In genomic region chr1:94720091-94720793, GRCh38 we compare ENCODE assay signal across 8 cellular contexts.
A peak's percentile ranks its signal among the peaks of the same experiment; 100 is the strongest.
DNase-seq lines count a peak whose midpoint lies in the region; ATAC-seq, FAIRE-seq and TF ChIP-seq lines count a peak whose summit lies in the region.

No MANE protein-coding gene starts in this region.

- BruUV-seq in Calu3 (replicated peaks; lab: Mats Ljungman, UMichigan) (no TSS peak), GM12878 (replicated peaks; lab: Mats Ljungman, UMichigan) (no TSS peak)

- peak overlapping the region; percentile 44; the same call in 1 of the 2 replicates for H3K4me2 ChIP-seq in GM12878 (ENCODE audit: control insufficient read depth, insufficient read depth)

- H3K4me3 Mint-ChIP-seq in Calu3 (ENCODE audit: low read depth, unreplicated experiment) = no peak overlapping the region

- H3K27me3 ChIP-seq in GM12878 (replicated peaks in 1 of 2; ENCODE audit: control insufficient read depth in 2 of 2, insufficient read depth in 2 of 2, low read length in 1 of 2) (no peaks in the 10 kb centered on the region), prostate gland (replicated peaks; ENCODE audit: insufficient read depth) (no peaks in the 10 kb centered on the region)

- H3K9ac ChIP-seq in GM12878 (ENCODE audit: control insufficient read depth, insufficient read depth, low read length) = peak overlapping the region; percentile 35; the same call in 1 of the 2 replicates

- RAD21 ChIA-PET in GM12878 (lab: Charles Lee; ENCODE audit: unreplicated experiment) = interaction anchor here (1.0 kb wide), 1 partner anchor 10 kb away, joined by 3 read pairs; no protein-coding TSS in a partner anchor

- no peaks in the 10 kb centered on the region for H3K9me3 ChIP-seq in GM12878 (replicated peaks; ENCODE audit: control insufficient read depth, insufficient read depth, low read length)
- no peaks in the 10 kb centered on the region for H3K9me3 ChIP-seq in prostate gland

- DNase-seq in Calu3 = no peak
- DNase-seq in GM12878 (ENCODE audit: low read depth, low spot score) = peak; percentile 60
- DNase-seq in stimulated activated naive CD4-positive, alpha-beta T cell (lab: John Stamatoyannopoulos, UW) = no peak
- no peak for DNase-seq in prostate gland (ENCODE audit: low spot score)
- no peak for DNase-seq in activated CD4-positive, alpha-beta T cell treated with anti-CD3 and anti-CD28 coated beads, Interleukin-2, amount 50 U/mL, for 48 hours

- H3K4me3 ChIP-seq in GM12878 = peak overlapping the region; percentile 13; the same call in 1 of the 2 replicates
- no peak overlapping the region for H3K4me3 ChIP-seq in prostate gland

- H3K36me3 Mint-ChIP-seq in Calu3 (ENCODE audit: insufficient read depth, unreplicated experiment) = peaks cover 5% of the 10 kb centered on the region

- H3K27ac ChIP-seq in GM12878 (ENCODE audit: control insufficient read depth, insufficient read depth) (no peak overlapping the region), prostate gland (no peak overlapping the region)

- TF ChIP-seq POLR2A in GM12878 (IDR thresholded peaks at IDR 0.05; ENCODE audit: low read depth, low read length) = peak; percentile 64
- no peak for TF ChIP-seq POLR2A in prostate gland (IDR thresholded peaks at IDR 0.05)

- H3K27me3 Mint-ChIP-seq in Calu3 (ENCODE audit: unreplicated experiment) = no peaks in the 10 kb centered on the region

- POLR2A ChIA-PET in GM12878 (lab: Charles Lee) = no interaction called here

- 0% methylated on average over 4 of the region's 4 CpGs for WGBS in GM12878 (ENCODE audit: insufficient coverage, insufficient replicate concordance, low lambda C conversion rate, missing lambda C conversion rate)
- WGBS in prostate gland = 90% methylated on average over 4 of the region's 4 CpGs

- TF ChIP-seq CTCF in Calu3 (IDR thresholded peaks at IDR 0.05; ENCODE audit: unreplicated experiment) = no peak
- no peak for TF ChIP-seq CTCF in GM12878 (IDR thresholded peaks at IDR 0.05 in 2 of 3, conservative IDR thresholded peaks at IDR 0.05 in 1 of 3; ENCODE audit: control insufficient read depth in 2 of 3, extremely low read depth in 1 of 3, insufficient read depth in 1 of 3, low read depth in 3 of 3, low read length in 3 of 3)
- no peak for TF ChIP-seq CTCF in prostate gland (IDR thresholded peaks at IDR 0.05)

- no peaks in the 10 kb centered on the region for H3K79me2 ChIP-seq in GM12878 (ENCODE audit: control insufficient read depth, insufficient read depth, low read length)

- no peaks in the 10 kb centered on the region for H4K20me1 ChIP-seq in GM12878 (ENCODE audit: control insufficient read depth, insufficient read depth)

- in situ Hi-C loops in GM12878 (cut with MboI) = no loop called here

- intact Hi-C loops in Calu3 (cut with micrococcal nuclease; ENCODE audit: unreplicated experiment) = no loop called here
- intact Hi-C loops in GM12878 (cut with micrococcal nuclease; ENCODE audit: unreplicated experiment) = loop anchor here (5.0 kb wide), 1 partner anchor 72 kb away; no protein-coding TSS in a partner anchor
- intact Hi-C loops in prostate gland (cut with DNase I) = no loop called here

- peak; percentile 86 for FAIRE-seq in GM12878 (lab: Jason Lieb, UNC)

- peak overlapping the region; percentile 1 for H3K27ac Mint-ChIP-seq in Calu3 (ENCODE audit: unreplicated experiment)

- H3K4me1 ChIP-seq in GM12878 (ENCODE audit: control insufficient read depth, insufficient read depth, low read length) (peaks cover 15% of the 10 kb centered on the region), prostate gland (replicated peaks) (no peaks in the 10 kb centered on the region)

- TF ChIP-seq RAD21 in GM12878 (IDR thresholded peaks at IDR 0.05; ENCODE audit: insufficient read depth, low read depth, low read length) = no peak; the same call in 1 of the 2 replicates

- TF ChIP-seq EP300 in GM12878 (IDR thresholded peaks at IDR 0.05; ENCODE audit: borderline replicate concordance in 1 of 2, control insufficient read depth in 1 of 2, low read depth in 2 of 2, low read length in 2 of 2) = no peak

- H3K36me3 ChIP-seq in GM12878 (ENCODE audit: control insufficient read depth in 2 of 2, insufficient read depth in 2 of 2, low read length in 1 of 2) (no peaks in the 10 kb centered on the region), prostate gland (no peaks in the 10 kb centered on the region)

- SMC1A ChIA-PET in GM12878 (lab: Charles Lee; ENCODE audit: uncharacterized antibody, unreplicated experiment) = interaction anchor here (1.5 kb wide), 1 partner anchor 85 kb away, joined by 3 read pairs; no protein-coding TSS in a partner anchor

- H3K4me1 Mint-ChIP-seq in Calu3 (ENCODE audit: low read depth, unreplicated experiment) = peaks cover 22% of the 10 kb centered on the region

- peaks cover 2% of the 10 kb centered on the region for H3K9me3 Mint-ChIP-seq in Calu3 (ENCODE audit: low read depth, unreplicated experiment)

- ATAC-seq in GM19395 (IDR thresholded peaks at IDR 0.05; ENCODE audit: unreplicated experiment) (peak; percentile 100), HG03159 (IDR thresholded peaks at IDR 0.05; ENCODE audit: unreplicated experiment) (peak; percentile 99), GM12878 (peak; percentile 97), SK-N-SH treated with all-trans-retinoic acid at 6 μM for 48 hours (no peak)

- H2AFZ ChIP-seq in GM12878 (ENCODE audit: control insufficient read depth, low read depth, low read length) = peak overlapping the region; percentile 84

- CTCF ChIA-PET in Calu3 (lab: Charles Lee) = no interaction called here
- CTCF ChIA-PET in GM12878 (lab: Yijun Ruan, JAX) = interaction anchor here (1.5 to 2.4 kb wide), 2 partner anchors 11 to 239 kb away, joined by 6 to 9 read pairs; no protein-coding TSS in a partner anchor

TF ChIP-seq in GM12878, 131 proteins besides CTCF, POLR2A, EP300 and RAD21 (continues in another document):
- TF ChIP-seq JUNB (IDR thresholded peaks at IDR 0.05) (peak; percentile 29; the same call in 1 of the 2 replicates), SMARCA5 (IDR thresholded peaks at IDR 0.05) (0 out of 2 replicates have a peak, but pooled peaks have one; percentile 19), NR2F1 (conservative IDR thresholded peaks at IDR 0.05) (0 out of 2 replicates have a peak, but pooled peaks have one; percentile 16), ETV6 (conservative IDR thresholded peaks at IDR 0.05 in 1 of 2, IDR thresholded peaks at IDR 0.05 in 1 of 2; ENCODE audit: borderline replicate concordance in 1 of 2, low read depth in 1 of 2) (peak in 1 of 2 experiments; percentile 69; a peak in 2 of 4 replicates), MYB (IDR thresholded peaks at IDR 0.05; ENCODE audit: borderline replicate concordance, low read depth, low read length) (no peak), HDGF (IDR thresholded peaks at IDR 0.05) (peak; percentile 85), NBN (IDR thresholded peaks at IDR 0.05) (peak; percentile 37; the same call in 1 of the 2 replicates)
- TF ChIP-seq, protein P1, sequence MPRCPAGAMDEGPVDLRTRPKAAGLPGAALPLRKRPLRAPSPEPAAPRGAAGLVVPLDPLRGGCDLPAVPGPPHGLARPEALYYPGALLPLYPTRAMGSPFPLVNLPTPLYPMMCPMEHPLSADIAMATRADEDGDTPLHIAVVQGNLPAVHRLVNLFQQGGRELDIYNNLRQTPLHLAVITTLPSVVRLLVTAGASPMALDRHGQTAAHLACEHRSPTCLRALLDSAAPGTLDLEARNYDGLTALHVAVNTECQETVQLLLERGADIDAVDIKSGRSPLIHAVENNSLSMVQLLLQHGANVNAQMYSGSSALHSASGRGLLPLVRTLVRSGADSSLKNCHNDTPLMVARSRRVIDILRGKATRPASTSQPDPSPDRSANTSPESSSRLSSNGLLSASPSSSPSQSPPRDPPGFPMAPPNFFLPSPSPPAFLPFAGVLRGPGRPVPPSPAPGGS (IDR thresholded peaks at IDR 0.05; ENCODE audit: borderline replicate concordance, insufficient read depth, low read depth, low read length, poor library complexity, severe bottlenecking) = no peak

TF ChIP-seq in SK-N-SH treated with all-trans-retinoic acid at 6 μM for 48 hours, 23 proteins besides CTCF, POLR2A, EP300 and RAD21:
- TF ChIP-seq ZFP3 (CRISPR knock-in tag; IDR thresholded peaks at IDR 0.05) (no peak), POU6F1 (CRISPR knock-in tag; IDR thresholded peaks at IDR 0.05; ENCODE audit: borderline replicate concordance, low read depth) (no peak), ZNF70 (CRISPR knock-in tag; IDR thresholded peaks at IDR 0.05) (no peak), ZFP30 (CRISPR knock-in tag; IDR thresholded peaks at IDR 0.05) (no peak)
